Comparison of ENCODE assay signal across 9 cellular contexts in the genomic region with DNA sequence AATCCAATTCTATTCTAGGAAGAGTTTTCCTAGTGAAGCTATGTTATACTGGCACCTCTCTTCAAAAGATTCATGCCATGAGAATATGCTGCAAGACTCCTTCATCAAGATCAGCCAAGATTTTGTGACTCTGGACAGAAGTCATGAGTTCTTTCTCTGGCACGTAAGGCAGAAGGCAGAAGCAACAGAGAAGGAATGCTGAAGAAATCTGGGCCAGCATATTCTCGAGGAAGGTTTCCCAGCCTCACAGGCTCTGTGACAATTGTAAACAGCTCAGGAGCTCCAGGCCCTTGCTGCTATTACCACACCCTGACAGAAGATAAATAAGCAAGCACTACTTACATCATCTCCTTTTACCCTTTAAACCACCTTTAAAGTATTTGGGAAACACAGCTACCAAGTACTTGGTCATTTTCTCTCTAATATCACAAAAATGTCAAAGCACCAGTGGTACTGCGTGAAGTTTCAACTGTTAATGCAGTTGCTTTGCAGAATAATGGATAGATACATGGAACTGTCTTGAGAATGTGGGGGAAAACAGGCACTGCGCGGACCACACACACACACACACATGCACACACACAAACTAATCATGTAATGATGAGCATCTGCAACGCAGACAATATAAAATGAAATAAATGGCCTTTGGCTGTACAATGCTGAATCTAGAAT. TPM values are rescaled to one million over a fixed set of nuclear protein-coding genes. Genes with fewer than 3 reads are reported as not detected.
DNase-seq lines count a peak whose midpoint lies in the region; TF ChIP-seq lines count a peak whose summit lies in the region.
"Had no signal": no experiment of that assay in that cellular context is flagged by ENCODE, and none has a peak within 500 bp of the region (broad histone marks: within the 10 kb centered on the region; RNA-seq: fewer than 3 reads in every experiment).

No MANE protein-coding gene starts in this region.

- no peaks in the 10 kb centered on the region for H3K9me3 ChIP-seq in stomach smooth muscle (ENCODE audit: control insufficient read depth in 2 of 2, low read length in 2 of 2)

- TF ChIP-seq CTCF in brain (conservative IDR thresholded peaks at IDR 0.05): no peak

- no peaks in the 10 kb centered on the region for H3K9me3 Mint-ChIP-seq in brain
- no peaks in the 10 kb centered on the region for H3K9me3 Mint-ChIP-seq in activated naive CD4-positive, alpha-beta T cell treated with anti-CD3 and anti-CD28 coated beads for 36 hours

- H3K4me1 ChIP-seq in stomach smooth muscle (ENCODE audit: control insufficient read depth, insufficient read depth, low read length): peaks cover 6% of the 10 kb centered on the region

- no peaks in the 10 kb centered on the region for H3K36me3 ChIP-seq in H7 (replicated peaks; ENCODE audit: control insufficient read depth, insufficient read depth, low read length)
- H3K36me3 ChIP-seq in stomach smooth muscle (ENCODE audit: control insufficient read depth in 2 of 2, insufficient read depth in 2 of 2, low read length in 2 of 2): no peaks in the 10 kb centered on the region

- H3K27me3 ChIP-seq in H7 (ENCODE audit: control insufficient read depth, insufficient read depth, low read length) (no peaks in the 10 kb centered on the region), stomach smooth muscle (ENCODE audit: control insufficient read depth in 1 of 2, insufficient read depth in 2 of 2, low read length in 2 of 2) (no peaks in the 10 kb centered on the region)

- H3K9ac ChIP-seq in stomach smooth muscle (ENCODE audit: low read length in 2 of 2): no peak overlapping the region

- H3K27ac Mint-ChIP-seq in brain: peak overlapping the region in 4 of 5 experiments; percentile 20 to 87 (median 71)
- H3K27ac Mint-ChIP-seq in activated naive CD4-positive, alpha-beta T cell treated with anti-CD3 and anti-CD28 coated beads for 36 hours: no peak overlapping the region

- H3K36me3 Mint-ChIP-seq in brain: peaks cover 27% of the 10 kb centered on the region
- peaks cover 24% of the 10 kb centered on the region for H3K36me3 Mint-ChIP-seq in activated naive CD4-positive, alpha-beta T cell treated with anti-CD3 and anti-CD28 coated beads for 36 hours (ENCODE audit: low read depth)

- intact Hi-C loops in activated naive CD4-positive, alpha-beta T cell treated with anti-CD3 and anti-CD28 coated beads for 36 hours (cut with micrococcal nuclease): loop anchor here (2.0 kb wide), 1 partner anchor 15 kb away; no protein-coding TSS in a partner anchor

- no peaks in the 10 kb centered on the region for H3K27me3 Mint-ChIP-seq in brain
- no peaks in the 10 kb centered on the region for H3K27me3 Mint-ChIP-seq in activated naive CD4-positive, alpha-beta T cell treated with anti-CD3 and anti-CD28 coated beads for 36 hours (ENCODE audit: low read depth)

- H3K27ac ChIP-seq in stomach smooth muscle (ENCODE audit: low read length): peak overlapping the region; percentile 7

- H3K4me1 Mint-ChIP-seq in brain: peaks cover 57% of the 10 kb centered on the region
- peaks cover 39% of the 10 kb centered on the region for H3K4me1 Mint-ChIP-seq in activated naive CD4-positive, alpha-beta T cell treated with anti-CD3 and anti-CD28 coated beads for 36 hours (ENCODE audit: low read depth)

- DNase-seq in H7 (peak; percentile 2), islet precursor cell (peak; percentile 82), NCI-H526 (lab: John Stamatoyannopoulos, UW) (no peak), SK-N-DZ (ENCODE audit: low spot score) (no peak), DMS79 (lab: John Stamatoyannopoulos, UW) (no peak)
- DNase-seq in activated naive CD4-positive, alpha-beta T cell treated with anti-CD3 and anti-CD28 coated beads for 36 hours: no peak
- DNase-seq: activated CD4-positive, alpha-beta T cell treated with anti-CD3 and anti-CD28 coated beads for 4 hours had no signal

- peak overlapping the region in 3 of 5 experiments; percentile 9 to 42 (median 24) for H3K4me3 Mint-ChIP-seq in brain
- H3K4me3 Mint-ChIP-seq in activated naive CD4-positive, alpha-beta T cell treated with anti-CD3 and anti-CD28 coated beads for 36 hours: no peak overlapping the region

- CTCF ChIA-PET in activated naive CD4-positive, alpha-beta T cell treated with anti-CD3 and anti-CD28 coated beads for 36 hours (lab: Charles Lee): no interaction called here

- H3K4me3 ChIP-seq in H7 (ENCODE audit: insufficient read depth, low read depth, low read length) (no peak overlapping the region), stomach smooth muscle (ENCODE audit: low read length in 2 of 2) (no peak overlapping the region)

RNA-seq across cellular contexts. Expression of gene INTS6, which starts 55.4 kb away (rescaled TPM):
- total RNA-seq in H7 (2014; rRNA removed; shearing (Covaris generic)): 24.9 and 30.4 TPM in 2 replicates
- polyA plus RNA-seq in brain (ENCODE audit: insufficient read depth, low read depth, low replicate concordance): 4.4 TPM
- 15.6 and 19.5 TPM in 2 replicates for polyA plus RNA-seq in SK-N-DZ (2014; cell fraction: cytosol; rRNA removed)
- 21.7 and 22.4 TPM in 2 replicates for polyA plus RNA-seq in SK-N-DZ (2014; cell fraction: nucleus; rRNA removed)
- total RNA-seq in activated naive CD4-positive, alpha-beta T cell treated with anti-CD3 and anti-CD28 coated beads for 36 hours: 10 to 100 TPM; 40.4 to 41.0 TPM

RNA-seq across cellular contexts. Expression of gene SERPINE3, which starts 57.9 kb away (rescaled TPM):
- 0.18 and 0.28 TPM in 2 replicates for total RNA-seq in H7 (2014; rRNA removed; shearing (Covaris generic))
- polyA plus RNA-seq in brain (ENCODE audit: insufficient read depth, low read depth, low replicate concordance): not detected
- not detected in 2 replicates for polyA plus RNA-seq in SK-N-DZ (2014; cell fraction: cytosol; rRNA removed)
- polyA plus RNA-seq in SK-N-DZ (2014; cell fraction: nucleus; rRNA removed): 0.15 TPM in 1 of 2 replicates, not detected in the other
- total RNA-seq in activated naive CD4-positive, alpha-beta T cell treated with anti-CD3 and anti-CD28 coated beads for 36 hours: not detected

Comparison
In these comparisons a context has a peak if more than half of its experiments do, and no peak if none do; other contexts are left out.
1. DNase-seq: peak in H7 (single experiment) and islet precursor cell (single experiment); none in NCI-H526 (0 of 2), SK-N-DZ (single experiment), DMS79 (single experiment) and activated naive CD4-positive, alpha-beta T cell treated with anti-CD3 and anti-CD28 coated beads for 36 hours (single experiment).